35 cellular contexts compared by ENCODE assay signal in the genomic region with DNA sequence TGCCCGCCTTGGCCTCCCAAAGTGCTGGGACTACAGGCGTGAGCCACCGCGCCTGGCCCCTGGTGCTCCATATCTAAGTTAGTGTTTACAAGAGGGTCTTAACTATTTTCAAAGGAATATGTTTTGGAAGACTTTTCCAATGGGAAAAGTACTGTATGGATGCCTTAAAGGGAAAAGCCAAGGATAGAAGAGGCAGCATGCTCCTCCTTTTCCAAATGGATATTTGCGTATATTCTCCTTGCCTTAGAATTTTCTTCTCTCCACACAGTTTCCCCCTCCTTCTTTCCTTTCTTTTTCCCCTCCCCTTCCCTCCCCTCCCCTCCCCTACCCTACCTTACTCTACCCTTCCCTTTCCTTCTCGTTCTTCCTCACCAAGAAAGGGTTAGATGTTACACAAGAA.
"Had no signal": no experiment of that assay in that cellular context is flagged by ENCODE, and none has a peak within 500 bp of the region (broad histone marks: within the 10 kb centered on the region; RNA-seq: fewer than 3 reads in every experiment).

No MANE protein-coding gene starts in this region.

- H3K27me3 ChIP-seq: MG63 had no signal

- H3K36me3 ChIP-seq: MG63 had no signal

- DNase-seq: Karpas-422, Kasumi-1, MG63, MM.1S, MV-4-11, NCI-H1048, NCI-H1092, NCI-H1092 treated with DMSO at 0.1 percent for 48 hours, NCI-H1105, NCI-H1105 treated with DMSO at 0.1 percent for 48 hours, NCI-H1417, NCI-H1417 treated with DMSO at 0.1 percent for 48 hours, NCI-H1436, NCI-H1436 treated with DMSO at 0.1 percent for 48 hours, NCI-H146, NCI-H1694, NCI-H1694 treated with DMSO at 0.1 percent for 48 hours, NCI-H187, NCI-H187 treated with DMSO at 0.1 percent for 48 hours, NCI-H1930, NCI-H2029, NCI-H2029 treated with DMSO at 0.1 percent for 48 hours, NCI-H2081, NCI-H2081 treated with DMSO at 0.1 percent for 48 hours, NCI-H2107, NCI-H2171, NCI-H2171 treated with DMSO at 0.1 percent for 48 hours, NCI-H2227 treated with DMSO at 0.1 percent for 48 hours, NCI-H226, NCI-H345, NCI-H446, NCI-H446 treated with DMSO at 0.1 percent for 48 hours, NCI-H510A, NCI-H510A treated with DMSO at 0.1 percent for 48 hours, NCI-H524 had no signal

- H3K4me3 ChIP-seq: MG63 had no signal

- H3K9me3 ChIP-seq: MG63 had no signal
